8 cellular contexts compared by ENCODE assay signal in genomic region chr3:184040010-184040409, GRCh38. TPM values are rescaled to one million over a fixed set of nuclear protein-coding genes. Genes with fewer than 3 reads are reported as not detected.
DNase-seq lines count a peak whose midpoint lies in the region; ATAC-seq and TF ChIP-seq lines count a peak whose summit lies in the region.

No MANE protein-coding gene starts in this region.

- no peaks in the 10 kb centered on the region for H3K9me3 ChIP-seq in iPS DF 6.9 (ENCODE audit: control insufficient read depth, insufficient read depth, low read length)

- H3K4me1 ChIP-seq in iPS DF 6.9 (ENCODE audit: control insufficient read depth, insufficient read depth, low read length), result no peaks in the 10 kb centered on the region

- H3K4me3 ChIP-seq in BJ (ENCODE audit: low read depth, low read length) (no peak overlapping the region), iPS DF 6.9 (ENCODE audit: low read length) (no peak overlapping the region)

- no peak for ATAC-seq in HG03565 (IDR thresholded peaks at IDR 0.05; ENCODE audit: unreplicated experiment)

- no peaks in the 10 kb centered on the region for H3K27me3 ChIP-seq in BJ (ENCODE audit: control insufficient read depth, insufficient read depth, low read length)
- H3K27me3 ChIP-seq in iPS DF 6.9 (ENCODE audit: control insufficient read depth, insufficient read depth, low read length), result no peaks in the 10 kb centered on the region; the same call in 1 of the 2 replicates

- no peaks in the 10 kb centered on the region for H3K36me3 ChIP-seq in BJ (ENCODE audit: control insufficient read depth, insufficient read depth, low read length)
- H3K36me3 ChIP-seq in iPS DF 6.9 (ENCODE audit: control insufficient read depth, insufficient read depth, low read length), result no peaks in the 10 kb centered on the region

- no CpG with 5 or more reads among the region's 3 CpGs for WGBS in iPS DF 6.9 (ENCODE audit: insufficient coverage, insufficient read length)

- intact Hi-C loops in posterior cingulate gyrus (cut with DNase I), result no loop called here

- H3K27ac ChIP-seq in iPS DF 6.9 (ENCODE audit: low read length), result no peak overlapping the region

- POLR2A ChIA-PET in BJ (lab: Charles Lee), result no interaction called here
- POLR2A ChIA-PET in HEK293T (lab: Yijun Ruan, JAX), result interaction anchor here (0.8 kb wide), 1 partner anchor 95 kb away, joined by 3 read pairs; the partner anchor contains the start of gene EIF2B5

- DNase-seq in BJ (ENCODE audit: low read depth) (no peak), HEK293T (ENCODE audit: extremely low spot score) (peak; percentile 31), SK-N-DZ (ENCODE audit: low spot score) (peak; percentile 63), iPS DF 6.9 (ENCODE audit: low read depth, low spot score) (peak; percentile 18), NCI-H345 treated with DMSO at 0.1 percent for 48 hours (lab: John Stamatoyannopoulos, UW; ENCODE audit: unreplicated experiment) (no peak), posterior cingulate gyrus (no peak), NK-92 (lab: John Stamatoyannopoulos, UW; ENCODE audit: unreplicated experiment) (no peak)

- CTCF ChIA-PET in BJ (lab: Yijun Ruan, JAX), result interaction anchor here (1.2 to 1.4 kb wide), 4 partner anchors 11 to 250 kb away, joined by 3 to 5 read pairs (median 3); partner anchors contain the start of gene ABCC5
- CTCF ChIA-PET in HEK293T (lab: Yijun Ruan, JAX), result no interaction called here

- peak; percentile 55 for TF ChIP-seq CTCF in BJ (IDR thresholded peaks at IDR 0.05; ENCODE audit: insufficient read depth, low read depth, low read length)

TF ChIP-seq in HEK293T, 16 proteins besides CTCF, POLR2A, EP300 and RAD21:
- TF ChIP-seq L3MBTL2 (conservative IDR thresholded peaks at IDR 0.05) (no peak), FOXA1 (IDR thresholded peaks at IDR 0.05) (no peak), SUZ12 (IDR thresholded peaks at IDR 0.05) (no peak), HDGF (IDR thresholded peaks at IDR 0.05; ENCODE audit: borderline replicate concordance) (no peak), ZNF384 (IDR thresholded peaks at IDR 0.05) (no peak), CTBP1 (IDR thresholded peaks at IDR 0.05; ENCODE audit: borderline replicate concordance) (no peak), BHLHE40 (IDR thresholded peaks at IDR 0.05; ENCODE audit: borderline replicate concordance) (no peak), PKNOX1 (IDR thresholded peaks at IDR 0.05) (no peak), NFRKB (IDR thresholded peaks at IDR 0.05) (no peak), ELF4 (IDR thresholded peaks at IDR 0.05) (no peak)

RNA-seq across cellular contexts. Expression of gene HTR3D, which starts 8.5 kb away (rescaled TPM):
- polyA plus RNA-seq in BJ (2011; rRNA removed), result not detected in 2 replicates
- polyA minus RNA-seq in BJ (2011; rRNA and poly(A)+ RNA removed), result not detected in 2 replicates
- not detected in 2 replicates for polyA plus RNA-seq in SK-N-DZ (2014; cell fraction: cytosol; rRNA removed)
- not detected in 2 replicates for polyA plus RNA-seq in SK-N-DZ (2014; cell fraction: nucleus; rRNA removed)

RNA-seq across cellular contexts. Expression of gene HTR3C, which starts 12.8 kb away (rescaled TPM):
- not detected in 2 replicates for polyA plus RNA-seq in BJ (2011; rRNA removed)
- not detected in 2 replicates for polyA minus RNA-seq in BJ (2011; rRNA and poly(A)+ RNA removed)
- polyA plus RNA-seq in SK-N-DZ (2014; cell fraction: cytosol; rRNA removed), result not detected in 2 replicates
- not detected in 2 replicates for polyA plus RNA-seq in SK-N-DZ (2014; cell fraction: nucleus; rRNA removed)

RNA-seq across cellular contexts. Expression of gene ABCC5, which starts 22.3 kb away (rescaled TPM):
- polyA plus RNA-seq in BJ (2011; rRNA removed), result 16.5 and 16.9 TPM in 2 replicates
- polyA minus RNA-seq in BJ (2011; rRNA and poly(A)+ RNA removed), result 8.4 TPM in 2 replicates
- 39.3 and 40.4 TPM in 2 replicates for polyA plus RNA-seq in SK-N-DZ (2014; cell fraction: cytosol; rRNA removed)
- 194 and 278 TPM in 2 replicates for polyA plus RNA-seq in SK-N-DZ (2014; cell fraction: nucleus; rRNA removed)

RNA-seq across cellular contexts. Expression of gene HTR3E, which starts 56.9 kb away (rescaled TPM):
- not detected in 2 replicates for polyA plus RNA-seq in BJ (2011; rRNA removed)
- polyA minus RNA-seq in BJ (2011; rRNA and poly(A)+ RNA removed), result not detected in 2 replicates
- not detected in 2 replicates for polyA plus RNA-seq in SK-N-DZ (2014; cell fraction: cytosol; rRNA removed)
- not detected in 2 replicates for polyA plus RNA-seq in SK-N-DZ (2014; cell fraction: nucleus; rRNA removed)

Comparison
In these comparisons a context has a peak if more than half of its experiments do, and no peak if none do; other contexts are left out.
1. DNase-seq: peak in HEK293T (single experiment), SK-N-DZ (single experiment) and iPS DF 6.9 (single experiment); none in BJ (single experiment), NCI-H345 treated with DMSO at 0.1 percent for 48 hours (single experiment), posterior cingulate gyrus (0 of 10) and NK-92 (single experiment).